In genomic region chr5:133251296-133252132, GRCh38 we compare ENCODE assay signal across 1 cellular context.
A peak's percentile ranks its signal among the peaks of the same experiment; 100 is the strongest.
TF ChIP-seq lines count a peak whose summit lies in the region.

No MANE protein-coding gene starts in this region.

TF ChIP-seq in HepG2, 621 proteins besides CTCF, POLR2A, EP300 and RAD21 (continued from another document and continues in another):
- TF ChIP-seq ZBTB40 (IDR thresholded peaks at IDR 0.05) (no peak), ZBTB40 (CRISPR knock-in tag; IDR thresholded peaks at IDR 0.05) (no peak), STAT5B (CRISPR knock-in tag; IDR thresholded peaks at IDR 0.05) (no peak), SYNCRIP (IDR thresholded peaks at IDR 0.05; ENCODE audit: insufficient read depth, low read depth, low read length) (no peak), ZNF557 (CRISPR knock-in tag; IDR thresholded peaks at IDR 0.05) (0 out of 2 replicates have a peak, but pooled peaks have one; percentile 24), MTA1 (CRISPR knock-in tag; IDR thresholded peaks at IDR 0.05; ENCODE audit: borderline replicate concordance) (peak; percentile 61; the same call in 1 of the 2 replicates), MEIS2 (CRISPR knock-in tag; IDR thresholded peaks at IDR 0.05) (0 out of 2 replicates have a peak, but pooled peaks have one; percentile 23), ZFP82 (CRISPR knock-in tag; IDR thresholded peaks at IDR 0.05; ENCODE audit: borderline replicate concordance) (no peak), PLRG1 (conservative IDR thresholded peaks at IDR 0.05) (no peak), RELA (CRISPR knock-in tag; IDR thresholded peaks at IDR 0.05) (no peak), ZNF552 (CRISPR knock-in tag; IDR thresholded peaks at IDR 0.05; ENCODE audit: borderline replicate concordance) (no peak), ZNF235 (CRISPR knock-in tag; IDR thresholded peaks at IDR 0.05; ENCODE audit: borderline replicate concordance) (0 out of 2 replicates have a peak, but pooled peaks have one; percentile 23), ZNF143 (CRISPR knock-in tag; IDR thresholded peaks at IDR 0.05) (no peak), ZNF292 (CRISPR knock-in tag; IDR thresholded peaks at IDR 0.05; ENCODE audit: borderline replicate concordance, low read depth) (peak; percentile 66; the same call in 1 of the 2 replicates), YY1 (IDR thresholded peaks at IDR 0.05; ENCODE audit: insufficient read depth, insufficient replicate concordance, low read depth, low read length) (peak; percentile 28), RFX1 (IDR thresholded peaks at IDR 0.05) (no peak), SMAD1 (CRISPR knock-in tag; IDR thresholded peaks at IDR 0.05; ENCODE audit: borderline replicate concordance, low read depth) (0 out of 2 replicates have a peak, but pooled peaks have one; percentile 44), ZNF670 (CRISPR knock-in tag; IDR thresholded peaks at IDR 0.05; ENCODE audit: borderline replicate concordance) (peak; percentile 65; the same call in 1 of the 2 replicates)
- TF ChIP-seq, protein P1, sequence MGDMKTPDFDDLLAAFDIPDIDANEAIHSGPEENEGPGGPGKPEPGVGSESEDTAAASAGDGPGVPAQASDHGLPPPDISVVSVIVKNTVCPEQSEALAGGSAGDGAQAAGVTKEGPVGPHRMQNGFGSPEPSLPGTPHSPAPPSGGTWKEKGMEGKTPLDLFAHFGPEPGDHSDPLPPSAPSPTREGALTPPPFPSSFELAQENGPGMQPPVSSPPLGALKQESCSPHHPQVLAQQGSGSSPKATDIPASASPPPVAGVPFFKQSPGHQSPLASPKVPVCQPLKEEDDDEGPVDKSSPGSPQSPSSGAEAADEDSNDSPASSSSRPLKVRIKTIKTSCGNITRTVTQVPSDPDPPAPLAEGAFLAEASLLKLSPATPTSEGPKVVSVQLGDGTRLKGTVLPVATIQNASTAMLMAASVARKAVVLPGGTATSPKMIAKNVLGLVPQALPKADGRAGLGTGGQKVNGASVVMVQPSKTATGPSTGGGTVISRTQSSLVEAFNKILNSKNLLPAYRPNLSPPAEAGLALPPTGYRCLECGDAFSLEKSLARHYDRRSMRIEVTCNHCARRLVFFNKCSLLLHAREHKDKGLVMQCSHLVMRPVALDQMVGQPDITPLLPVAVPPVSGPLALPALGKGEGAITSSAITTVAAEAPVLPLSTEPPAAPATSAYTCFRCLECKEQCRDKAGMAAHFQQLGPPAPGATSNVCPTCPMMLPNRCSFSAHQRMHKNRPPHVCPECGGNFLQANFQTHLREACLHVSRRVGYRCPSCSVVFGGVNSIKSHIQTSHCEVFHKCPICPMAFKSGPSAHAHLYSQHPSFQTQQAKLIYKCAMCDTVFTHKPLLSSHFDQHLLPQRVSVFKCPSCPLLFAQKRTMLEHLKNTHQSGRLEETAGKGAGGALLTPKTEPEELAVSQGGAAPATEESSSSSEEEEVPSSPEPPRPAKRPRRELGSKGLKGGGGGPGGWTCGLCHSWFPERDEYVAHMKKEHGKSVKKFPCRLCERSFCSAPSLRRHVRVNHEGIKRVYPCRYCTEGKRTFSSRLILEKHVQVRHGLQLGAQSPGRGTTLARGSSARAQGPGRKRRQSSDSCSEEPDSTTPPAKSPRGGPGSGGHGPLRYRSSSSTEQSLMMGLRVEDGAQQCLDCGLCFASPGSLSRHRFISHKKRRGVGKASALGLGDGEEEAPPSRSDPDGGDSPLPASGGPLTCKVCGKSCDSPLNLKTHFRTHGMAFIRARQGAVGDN (CRISPR knock-in tag; IDR thresholded peaks at IDR 0.05) = peak; percentile 79
- TF ChIP-seq, protein P2, sequence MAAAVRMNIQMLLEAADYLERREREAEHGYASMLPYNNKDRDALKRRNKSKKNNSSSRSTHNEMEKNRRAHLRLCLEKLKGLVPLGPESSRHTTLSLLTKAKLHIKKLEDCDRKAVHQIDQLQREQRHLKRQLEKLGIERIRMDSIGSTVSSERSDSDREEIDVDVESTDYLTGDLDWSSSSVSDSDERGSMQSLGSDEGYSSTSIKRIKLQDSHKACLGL (CRISPR knock-in tag; IDR thresholded peaks at IDR 0.05) = peak; percentile 34; the same call in 1 of the 2 replicates
- TF ChIP-seq, protein P3, sequence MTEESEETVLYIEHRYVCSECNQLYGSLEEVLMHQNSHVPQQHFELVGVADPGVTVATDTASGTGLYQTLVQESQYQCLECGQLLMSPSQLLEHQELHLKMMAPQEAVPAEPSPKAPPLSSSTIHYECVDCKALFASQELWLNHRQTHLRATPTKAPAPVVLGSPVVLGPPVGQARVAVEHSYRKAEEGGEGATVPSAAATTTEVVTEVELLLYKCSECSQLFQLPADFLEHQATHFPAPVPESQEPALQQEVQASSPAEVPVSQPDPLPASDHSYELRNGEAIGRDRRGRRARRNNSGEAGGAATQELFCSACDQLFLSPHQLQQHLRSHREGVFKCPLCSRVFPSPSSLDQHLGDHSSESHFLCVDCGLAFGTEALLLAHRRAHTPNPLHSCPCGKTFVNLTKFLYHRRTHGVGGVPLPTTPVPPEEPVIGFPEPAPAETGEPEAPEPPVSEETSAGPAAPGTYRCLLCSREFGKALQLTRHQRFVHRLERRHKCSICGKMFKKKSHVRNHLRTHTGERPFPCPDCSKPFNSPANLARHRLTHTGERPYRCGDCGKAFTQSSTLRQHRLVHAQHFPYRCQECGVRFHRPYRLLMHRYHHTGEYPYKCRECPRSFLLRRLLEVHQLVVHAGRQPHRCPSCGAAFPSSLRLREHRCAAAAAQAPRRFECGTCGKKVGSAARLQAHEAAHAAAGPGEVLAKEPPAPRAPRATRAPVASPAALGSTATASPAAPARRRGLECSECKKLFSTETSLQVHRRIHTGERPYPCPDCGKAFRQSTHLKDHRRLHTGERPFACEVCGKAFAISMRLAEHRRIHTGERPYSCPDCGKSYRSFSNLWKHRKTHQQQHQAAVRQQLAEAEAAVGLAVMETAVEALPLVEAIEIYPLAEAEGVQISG (CRISPR knock-in tag; IDR thresholded peaks at IDR 0.05) = peak; percentile 61
- TF ChIP-seq, protein P4, sequence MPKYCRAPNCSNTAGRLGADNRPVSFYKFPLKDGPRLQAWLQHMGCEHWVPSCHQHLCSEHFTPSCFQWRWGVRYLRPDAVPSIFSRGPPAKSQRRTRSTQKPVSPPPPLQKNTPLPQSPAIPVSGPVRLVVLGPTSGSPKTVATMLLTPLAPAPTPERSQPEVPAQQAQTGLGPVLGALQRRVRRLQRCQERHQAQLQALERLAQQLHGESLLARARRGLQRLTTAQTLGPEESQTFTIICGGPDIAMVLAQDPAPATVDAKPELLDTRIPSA (CRISPR knock-in tag; IDR thresholded peaks at IDR 0.05; ENCODE audit: borderline replicate concordance) = no peak
- TF ChIP-seq, protein P5, sequence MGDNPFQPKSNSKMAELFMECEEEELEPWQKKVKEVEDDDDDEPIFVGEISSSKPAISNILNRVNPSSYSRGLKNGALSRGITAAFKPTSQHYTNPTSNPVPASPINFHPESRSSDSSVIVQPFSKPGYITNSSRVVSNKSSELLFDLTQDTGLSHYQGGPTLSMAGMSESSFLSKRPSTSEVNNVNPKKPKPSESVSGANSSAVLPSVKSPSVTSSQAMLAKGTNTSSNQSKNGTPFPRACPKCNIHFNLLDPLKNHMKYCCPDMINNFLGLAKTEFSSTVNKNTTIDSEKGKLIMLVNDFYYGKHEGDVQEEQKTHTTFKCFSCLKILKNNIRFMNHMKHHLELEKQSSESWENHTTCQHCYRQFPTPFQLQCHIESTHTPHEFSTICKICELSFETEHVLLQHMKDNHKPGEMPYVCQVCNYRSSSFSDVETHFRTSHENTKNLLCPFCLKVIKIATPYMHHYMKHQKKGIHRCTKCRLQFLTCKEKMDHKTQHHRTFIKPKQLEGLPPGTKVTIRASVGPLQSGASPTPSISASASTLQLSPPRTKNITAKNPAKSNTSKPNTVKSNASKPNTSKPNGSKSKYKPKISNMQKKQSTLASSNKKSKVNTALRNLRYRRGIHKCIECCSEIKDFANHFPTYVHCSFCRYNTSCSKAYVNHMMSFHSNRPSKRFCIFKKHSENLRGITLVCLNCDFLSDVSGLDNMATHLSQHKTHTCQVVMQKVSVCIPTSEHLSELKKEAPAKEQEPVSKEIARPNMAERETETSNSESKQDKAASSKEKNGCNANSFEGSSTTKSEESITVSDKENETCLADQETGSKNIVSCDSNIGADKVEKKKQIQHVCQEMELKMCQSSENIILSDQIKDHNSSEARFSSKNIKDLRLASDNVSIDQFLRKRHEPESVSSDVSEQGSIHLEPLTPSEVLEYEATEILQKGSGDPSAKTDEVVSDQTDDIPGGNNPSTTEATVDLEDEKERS (CRISPR knock-in tag; IDR thresholded peaks at IDR 0.05) = 0 out of 2 replicates have a peak, but pooled peaks have one; percentile 36
- TF ChIP-seq, protein P6, sequence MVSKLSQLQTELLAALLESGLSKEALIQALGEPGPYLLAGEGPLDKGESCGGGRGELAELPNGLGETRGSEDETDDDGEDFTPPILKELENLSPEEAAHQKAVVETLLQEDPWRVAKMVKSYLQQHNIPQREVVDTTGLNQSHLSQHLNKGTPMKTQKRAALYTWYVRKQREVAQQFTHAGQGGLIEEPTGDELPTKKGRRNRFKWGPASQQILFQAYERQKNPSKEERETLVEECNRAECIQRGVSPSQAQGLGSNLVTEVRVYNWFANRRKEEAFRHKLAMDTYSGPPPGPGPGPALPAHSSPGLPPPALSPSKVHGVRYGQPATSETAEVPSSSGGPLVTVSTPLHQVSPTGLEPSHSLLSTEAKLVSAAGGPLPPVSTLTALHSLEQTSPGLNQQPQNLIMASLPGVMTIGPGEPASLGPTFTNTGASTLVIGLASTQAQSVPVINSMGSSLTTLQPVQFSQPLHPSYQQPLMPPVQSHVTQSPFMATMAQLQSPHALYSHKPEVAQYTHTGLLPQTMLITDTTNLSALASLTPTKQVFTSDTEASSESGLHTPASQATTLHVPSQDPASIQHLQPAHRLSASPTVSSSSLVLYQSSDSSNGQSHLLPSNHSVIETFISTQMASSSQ (IDR thresholded peaks at IDR 0.05; ENCODE audit: low read depth) = no peak
- TF ChIP-seq, protein P6 (CRISPR knock-in tag; IDR thresholded peaks at IDR 0.05; ENCODE audit: borderline replicate concordance) = 0 out of 2 replicates have a peak, but pooled peaks have one; percentile 31
